Comparison of ENCODE assay signal across 8 cellular contexts in the genomic region with DNA sequence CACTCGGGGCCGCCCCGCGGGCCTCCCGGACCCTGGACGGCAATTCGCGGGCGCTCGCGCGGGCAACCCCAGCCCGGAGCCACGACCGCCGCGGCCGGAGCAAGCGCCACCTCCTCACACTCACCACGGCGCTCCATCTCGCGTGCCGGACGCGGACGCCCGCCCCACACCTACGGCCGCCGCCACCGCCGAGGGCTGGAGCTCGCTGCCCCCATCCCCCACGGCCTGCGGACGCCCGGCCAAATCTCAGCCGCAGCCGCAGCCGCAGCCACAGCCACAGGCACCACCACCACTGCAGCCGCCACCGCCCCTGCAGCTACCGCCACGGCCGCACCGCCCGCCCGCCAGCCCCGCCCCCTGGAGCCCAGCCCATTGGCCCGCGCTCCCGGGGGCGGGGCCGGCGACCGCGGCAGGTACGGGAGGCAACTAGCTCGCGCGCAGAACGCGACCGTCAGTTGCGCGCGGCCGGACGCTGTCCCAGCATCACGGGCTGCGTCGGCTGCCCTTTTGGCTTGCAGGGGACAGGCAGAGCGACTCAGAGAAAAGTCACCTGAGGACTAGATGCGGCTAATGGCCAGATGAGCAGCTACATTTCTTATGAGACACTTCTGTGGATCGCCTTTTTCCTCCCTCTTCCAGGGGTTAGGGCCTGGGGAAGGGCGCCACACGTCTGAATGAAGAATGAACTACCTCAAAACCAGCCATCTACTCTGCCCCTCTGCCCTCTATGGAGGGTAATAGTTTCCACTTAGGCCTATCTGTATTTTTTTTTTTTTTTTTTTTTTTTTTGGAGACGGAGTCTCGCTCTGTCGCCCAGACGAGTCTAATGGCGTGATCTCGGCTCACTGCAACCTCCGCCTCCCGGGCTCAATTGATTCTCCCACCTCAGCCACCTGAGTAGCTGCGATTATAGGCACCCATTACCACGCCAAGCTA.
DNase-seq lines count a peak whose midpoint lies in the region; ATAC-seq lines count a peak whose summit lies in the region.

A gene with protein sequence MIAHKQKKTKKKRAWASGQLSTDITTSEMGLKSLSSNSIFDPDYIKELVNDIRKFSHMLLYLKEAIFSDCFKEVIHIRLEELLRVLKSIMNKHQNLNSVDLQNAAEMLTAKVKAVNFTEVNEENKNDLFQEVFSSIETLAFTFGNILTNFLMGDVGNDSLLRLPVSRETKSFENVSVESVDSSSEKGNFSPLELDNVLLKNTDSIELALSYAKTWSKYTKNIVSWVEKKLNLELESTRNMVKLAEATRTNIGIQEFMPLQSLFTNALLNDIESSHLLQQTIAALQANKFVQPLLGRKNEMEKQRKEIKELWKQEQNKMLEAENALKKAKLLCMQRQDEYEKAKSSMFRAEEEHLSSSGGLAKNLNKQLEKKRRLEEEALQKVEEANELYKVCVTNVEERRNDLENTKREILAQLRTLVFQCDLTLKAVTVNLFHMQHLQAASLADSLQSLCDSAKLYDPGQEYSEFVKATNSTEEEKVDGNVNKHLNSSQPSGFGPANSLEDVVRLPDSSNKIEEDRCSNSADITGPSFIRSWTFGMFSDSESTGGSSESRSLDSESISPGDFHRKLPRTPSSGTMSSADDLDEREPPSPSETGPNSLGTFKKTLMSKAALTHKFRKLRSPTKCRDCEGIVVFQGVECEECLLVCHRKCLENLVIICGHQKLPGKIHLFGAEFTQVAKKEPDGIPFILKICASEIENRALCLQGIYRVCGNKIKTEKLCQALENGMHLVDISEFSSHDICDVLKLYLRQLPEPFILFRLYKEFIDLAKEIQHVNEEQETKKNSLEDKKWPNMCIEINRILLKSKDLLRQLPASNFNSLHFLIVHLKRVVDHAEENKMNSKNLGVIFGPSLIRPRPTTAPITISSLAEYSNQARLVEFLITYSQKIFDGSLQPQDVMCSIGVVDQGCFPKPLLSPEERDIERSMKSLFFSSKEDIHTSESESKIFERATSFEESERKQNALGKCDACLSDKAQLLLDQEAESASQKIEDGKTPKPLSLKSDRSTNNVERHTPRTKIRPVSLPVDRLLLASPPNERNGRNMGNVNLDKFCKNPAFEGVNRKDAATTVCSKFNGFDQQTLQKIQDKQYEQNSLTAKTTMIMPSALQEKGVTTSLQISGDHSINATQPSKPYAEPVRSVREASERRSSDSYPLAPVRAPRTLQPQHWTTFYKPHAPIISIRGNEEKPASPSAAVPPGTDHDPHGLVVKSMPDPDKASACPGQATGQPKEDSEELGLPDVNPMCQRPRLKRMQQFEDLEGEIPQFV (minus strand): TSS at position 294 of the 936 bp plus-strand sequence. CDS start 5,973 bp downstream, outside the sequence.

- H3K27me3 ChIP-seq in mucosa of rectum (ENCODE audit: control insufficient read depth in 2 of 2, insufficient read depth in 2 of 2, low read length in 2 of 2) = peaks cover 46 to 63% of the 10 kb centered on the region in 2 donors

- DNase-seq in NCI-H2107 treated with DMSO at 0.1 percent for 48 hours (lab: John Stamatoyannopoulos, UW; ENCODE audit: unreplicated experiment) (peak; percentile 27), NCI-H2107 (lab: John Stamatoyannopoulos, UW) (no peak), NCI-H2171 treated with DMSO at 0.1 percent for 48 hours (lab: John Stamatoyannopoulos, UW) (peak; percentile 53), epithelial cell of prostate (ENCODE audit: low read depth, low spot score) (no peak)
- DNase-seq in activated CD8-positive, alpha-beta memory T cell treated with anti-CD3 and anti-CD28 coated beads, Interleukin-2, amount 50 U/mL, for 4 hours = peak; percentile 41

- peak within 1 kb of the TSS; percentile 53 to 74 for H3K9ac ChIP-seq in mucosa of rectum (ENCODE audit: low read depth in 1 of 2, low read length in 2 of 2)

- peak; percentile 83 for ATAC-seq in HG02870 (IDR thresholded peaks at IDR 0.05; ENCODE audit: unreplicated experiment)

- H3K27ac Mint-ChIP-seq in stimulated activated naive CD8-positive, alpha-beta T cell treated with anti-CD3 and anti-CD28 coated beads, Interleukin-15, Interleukin-2, amounts not matched to agents 100 ng/mL and 50 ng/mL, for 24 hours = no peak within 1 kb of the TSS

- peaks cover 0 to 2% of the 10 kb centered on the region in 2 donors for H3K9me3 ChIP-seq in mucosa of rectum (ENCODE audit: control insufficient read depth in 2 of 2, low read length in 2 of 2)

- H3K9me3 Mint-ChIP-seq in stimulated activated naive CD8-positive, alpha-beta T cell treated with anti-CD3 and anti-CD28 coated beads, Interleukin-15, Interleukin-2, amounts not matched to agents 100 ng/mL and 50 ng/mL, for 24 hours = no peaks in the 10 kb centered on the region

- H3K4me1 Mint-ChIP-seq in stimulated activated naive CD8-positive, alpha-beta T cell treated with anti-CD3 and anti-CD28 coated beads, Interleukin-15, Interleukin-2, amounts not matched to agents 100 ng/mL and 50 ng/mL, for 24 hours (ENCODE audit: low read depth) = peaks cover 10% of the 10 kb centered on the region

- peaks cover 3 to 9% of the 10 kb centered on the region in 2 donors for H3K4me1 ChIP-seq in mucosa of rectum (ENCODE audit: control insufficient read depth in 2 of 2, insufficient read depth in 2 of 2, low read length in 2 of 2)

- H3K27me3 Mint-ChIP-seq in stimulated activated naive CD8-positive, alpha-beta T cell treated with anti-CD3 and anti-CD28 coated beads, Interleukin-15, Interleukin-2, amounts not matched to agents 100 ng/mL and 50 ng/mL, for 24 hours = peaks cover 82% of the 10 kb centered on the region

- peak within 1 kb of the TSS; percentile 68 to 69 for H3K4me3 ChIP-seq in mucosa of rectum (ENCODE audit: low read length in 2 of 2)

- no peaks in the 10 kb centered on the region for H3K36me3 ChIP-seq in mucosa of rectum (ENCODE audit: control insufficient read depth in 2 of 2, insufficient read depth in 2 of 2, low read length in 2 of 2)

- no peaks in the 10 kb centered on the region for H3K36me3 Mint-ChIP-seq in stimulated activated naive CD8-positive, alpha-beta T cell treated with anti-CD3 and anti-CD28 coated beads, Interleukin-15, Interleukin-2, amounts not matched to agents 100 ng/mL and 50 ng/mL, for 24 hours (ENCODE audit: low read depth)

- peak within 1 kb of the TSS; percentile 72 for H3K27ac ChIP-seq in epithelial cell of prostate
- H3K27ac ChIP-seq in mucosa of rectum (ENCODE audit: low read depth in 2 of 2, low read length in 2 of 2) = peak within 1 kb of the TSS; percentile 49 to 63

- peak within 1 kb of the TSS; percentile 55 for H3K4me3 Mint-ChIP-seq in stimulated activated naive CD8-positive, alpha-beta T cell treated with anti-CD3 and anti-CD28 coated beads, Interleukin-15, Interleukin-2, amounts not matched to agents 100 ng/mL and 50 ng/mL, for 24 hours

Comparison
In these comparisons a context has a peak if more than half of its experiments do, and no peak if none do; other contexts are left out.
1. DNase-seq: peak in NCI-H2107 treated with DMSO at 0.1 percent for 48 hours (single experiment), NCI-H2171 treated with DMSO at 0.1 percent for 48 hours (single experiment) and activated CD8-positive, alpha-beta memory T cell treated with anti-CD3 and anti-CD28 coated beads, Interleukin-2, amount 50 U/mL, for 4 hours (single experiment); none in NCI-H2107 (single experiment) and epithelial cell of prostate (single experiment).